In genomic region chr15:27855137-27855536, GRCh38 we compare ENCODE assay signal across 26 cellular contexts.
"Had no signal": no experiment of that assay in that cellular context is flagged by ENCODE, and none has a peak within 500 bp of the region (broad histone marks: within the 10 kb centered on the region; RNA-seq: fewer than 3 reads in every experiment).

No MANE protein-coding gene starts in this region.

- H3K27me3 Mint-ChIP-seq: memory B cell; natural killer cell treated with Interleukin-12 subunit alpha and Interleukin-12 subunit beta and Interleukin-15 and Interleukin-18, amount 100 ng/mL, for 72 hours; stimulated activated memory B cell treated with anti-CD40 and anti-IgM and Interleukin-4, amounts not matched to agents 10 μg/mL and 1 μg/mL and 100 μg/mL, for 72 hours had no signal

- H3K27ac ChIP-seq: coronary artery, esophagus squamous epithelium, neural progenitor cell, psoas muscle, skin epidermis, testis, tibial artery had no signal

- H3K9me3 Mint-ChIP-seq: type B pancreatic cell had no signal

- H3K9me3 ChIP-seq: esophagus squamous epithelium, testis had no signal

- H3K36me3 Mint-ChIP-seq: memory B cell; mesothelial cell of epicardium; natural killer cell treated with Interleukin-12 subunit alpha and Interleukin-12 subunit beta and Interleukin-15 and Interleukin-18, amount 100 ng/mL, for 72 hours; neural progenitor cell; stimulated activated memory B cell treated with anti-CD40 and anti-IgM and Interleukin-4, amounts not matched to agents 10 μg/mL and 1 μg/mL and 100 μg/mL, for 72 hours; type B pancreatic cell had no signal

- H3K4me3 Mint-ChIP-seq: memory B cell; mesothelial cell of epicardium; naive B cell; natural killer cell treated with Interleukin-12 subunit alpha and Interleukin-12 subunit beta and Interleukin-15 and Interleukin-18, amount 100 ng/mL, for 72 hours; neural progenitor cell; stimulated activated memory B cell treated with anti-CD40 and anti-IgM and Interleukin-4, amounts not matched to agents 10 μg/mL and 1 μg/mL and 100 μg/mL, for 72 hours; type B pancreatic cell had no signal

- H3K4me1 Mint-ChIP-seq: memory B cell; mesothelial cell of epicardium; naive B cell; stimulated activated memory B cell treated with anti-CD40 and anti-IgM and Interleukin-4, amounts not matched to agents 10 μg/mL and 1 μg/mL and 100 μg/mL, for 72 hours had no signal

- DNase-seq: dermis blood vessel endothelial cell; effector memory CD4-positive, alpha-beta T cell; esophagus squamous epithelium; hypothalamus; kidney; mucosa of descending colon; naive B cell; nucleus accumbens; right cardiac atrium; spleen; stimulated activated CD4-positive, alpha-beta T cell treated with anti-CD3 and anti-CD28 coated beads, Interleukin-4, amount 100 ng/mL, for 4 hours; stimulated activated naive CD8-positive, alpha-beta T cell treated with anti-CD3 and anti-CD28 coated beads, Interleukin-15, Interleukin-2, amounts not matched to agents 100 U/mL and 50 U/mL, for 24 hours; substantia nigra; testis; tibial artery had no signal

- H3K4me3 ChIP-seq: coronary artery, esophagus squamous epithelium, lung, mucosa of descending colon, neural progenitor cell, psoas muscle, skin epidermis, spleen, testis, tibial artery had no signal

- H3K27ac Mint-ChIP-seq: memory B cell; mesothelial cell of epicardium; naive B cell; natural killer cell treated with Interleukin-12 subunit alpha and Interleukin-12 subunit beta and Interleukin-15 and Interleukin-18, amount 100 ng/mL, for 72 hours; neural progenitor cell; stimulated activated memory B cell treated with anti-CD40 and anti-IgM and Interleukin-4, amounts not matched to agents 10 μg/mL and 1 μg/mL and 100 μg/mL, for 72 hours; type B pancreatic cell had no signal

- H3K36me3 ChIP-seq: esophagus squamous epithelium, neural progenitor cell, spleen, tibial artery had no signal

- ATAC-seq: left lobe of liver; mucosa of descending colon; psoas muscle; right cardiac atrium; stimulated activated memory B cell treated with anti-CD40 and anti-IgM and Interleukin-4, amounts not matched to agents 10 μg/mL and 1 μg/mL and 100 μg/mL, for 72 hours; stimulated activated naive CD8-positive, alpha-beta T cell treated with anti-CD3 and anti-CD28 coated beads, Interleukin-15, Interleukin-2, amounts not matched to agents 100 U/mL and 50 U/mL, for 24 hours had no signal

- H3K27me3 ChIP-seq: esophagus squamous epithelium, neural progenitor cell, spleen, testis, tibial artery had no signal

- H3K4me1 ChIP-seq: esophagus squamous epithelium, neural progenitor cell, psoas muscle, spleen, testis, tibial artery had no signal
